Comparison of ENCODE assay signal across 30 cellular contexts in the genomic region with DNA sequence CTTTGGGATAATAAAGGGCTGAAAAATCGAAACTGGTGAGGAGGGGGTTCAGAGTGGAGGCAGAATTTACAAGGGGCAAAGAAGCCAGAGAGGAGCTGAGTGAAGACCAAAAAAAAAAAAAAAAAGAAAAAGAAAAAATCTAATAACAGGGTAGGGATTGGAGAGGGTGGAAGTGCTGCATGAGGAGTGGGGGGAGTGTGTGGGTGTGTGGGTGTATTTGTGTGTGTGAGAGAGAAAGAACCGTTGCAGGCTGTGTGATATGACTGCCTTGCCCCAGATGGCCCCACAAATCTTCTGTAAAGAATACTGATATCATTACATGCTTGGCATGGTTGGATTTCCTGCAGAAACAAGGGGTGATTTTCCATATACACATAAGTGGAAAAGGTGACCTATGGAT.
"Had no signal": no experiment of that assay in that cellular context is flagged by ENCODE, and none has a peak within 500 bp of the region (broad histone marks: within the 10 kb centered on the region; RNA-seq: fewer than 3 reads in every experiment).

No MANE protein-coding gene starts in this region.

- H3K4me3 Mint-ChIP-seq: activated CD4-positive, alpha-beta memory T cell treated with anti-CD3 and anti-CD28 coated beads, Interleukin-2, amount 10 ng/mL, durations not matched to agents 7 days and 5 days; activated CD4-positive, alpha-beta T cell treated with anti-CD3 and anti-CD28 coated beads, Interleukin-2, amount 10 ng/mL, durations not matched to agents 7 days and 5 days; activated naive CD4-positive, alpha-beta T cell treated with anti-CD3 and anti-CD28 coated beads for 36 hours; activated naive CD4-positive, alpha-beta T cell treated with anti-CD3 and anti-CD28 coated beads, Interleukin-2, amount 50 U/mL, for 24 hours; activated naive CD8-positive, alpha-beta T cell treated with anti-CD3 and anti-CD28 coated beads for 36 hours; activated naive CD8-positive, alpha-beta T cell treated with anti-CD3 and anti-CD28 coated beads, Interleukin-2, amount 50 U/mL, for 24 hours; activated T-cell treated with anti-CD3 and anti-CD28 coated beads, Interleukin-2, amount 50 U/mL, for 24 hours; activated T-cell treated with anti-CD3 and anti-CD28 coated beads, Interleukin-2, amount 50 U/mL, for 72 hours; endodermal cell; T-helper 17 cell; T-helper 2 cell treated with Interferon-gamma antibody and Interleukin-4, amounts not matched to agents 5 μg/mL and 100 μg/mL, for 36 hours had no signal

- H3K27ac ChIP-seq: adrenal gland, body of pancreas, colonic mucosa had no signal

- ATAC-seq: activated T-cell treated with anti-CD3 and anti-CD28 coated beads, Interleukin-2, amount 50 U/mL, for 72 hours; body of pancreas; esophagus mucosa; T-helper 17 cell had no signal

- H3K27me3 Mint-ChIP-seq: activated CD4-positive, alpha-beta memory T cell treated with anti-CD3 and anti-CD28 coated beads, Interleukin-2, amount 10 ng/mL, durations not matched to agents 7 days and 5 days; activated naive CD8-positive, alpha-beta T cell treated with anti-CD3 and anti-CD28 coated beads for 36 hours; activated naive CD8-positive, alpha-beta T cell treated with anti-CD3 and anti-CD28 coated beads, Interleukin-2, amount 50 U/mL, for 24 hours had no signal

- H3K4me1 ChIP-seq: adrenal gland, body of pancreas, colonic mucosa had no signal

- H3K27ac Mint-ChIP-seq: activated CD4-positive, alpha-beta memory T cell treated with anti-CD3 and anti-CD28 coated beads, Interleukin-2, amount 10 ng/mL, durations not matched to agents 7 days and 5 days; activated CD4-positive, alpha-beta T cell treated with anti-CD3 and anti-CD28 coated beads, Interleukin-2, amount 10 ng/mL, durations not matched to agents 7 days and 5 days; activated naive CD4-positive, alpha-beta T cell treated with anti-CD3 and anti-CD28 coated beads for 36 hours; activated naive CD4-positive, alpha-beta T cell treated with anti-CD3 and anti-CD28 coated beads, Interleukin-2, amount 50 U/mL, for 24 hours; activated naive CD8-positive, alpha-beta T cell treated with anti-CD3 and anti-CD28 coated beads for 36 hours; activated naive CD8-positive, alpha-beta T cell treated with anti-CD3 and anti-CD28 coated beads, Interleukin-2, amount 50 U/mL, for 24 hours; activated T-cell treated with anti-CD3 and anti-CD28 coated beads, Interleukin-2, amount 50 U/mL, for 24 hours; activated T-cell treated with anti-CD3 and anti-CD28 coated beads, Interleukin-2, amount 50 U/mL, for 72 hours; endodermal cell; T-helper 17 cell; T-helper 2 cell treated with Interferon-gamma antibody and Interleukin-4, amounts not matched to agents 5 μg/mL and 100 μg/mL, for 36 hours had no signal

- H3K4me3 ChIP-seq: adrenal gland, body of pancreas, colonic mucosa had no signal

- DNase-seq: activated CD4-positive, alpha-beta memory T cell treated with anti-CD3 and anti-CD28 coated beads, Interleukin-2, amount 10 ng/mL, durations not matched to agents 7 days and 5 days; activated CD4-positive, alpha-beta T cell treated with anti-CD3 and anti-CD28 coated beads for 1 hour; activated CD4-positive, alpha-beta T cell treated with anti-CD3 and anti-CD28 coated beads for 4 hours; activated CD4-positive, alpha-beta T cell treated with anti-CD3 and anti-CD28 coated beads, Interleukin-2, amount 10 ng/mL, durations not matched to agents 7 days and 5 days; activated CD4-positive, alpha-beta T cell treated with anti-CD3 and anti-CD28 coated beads, Interleukin-2, amount 50 U/mL, for 4 hours; activated CD8-positive, alpha-beta memory T cell treated with anti-CD3 and anti-CD28 coated beads, Interleukin-2, amount 50 U/mL, for 48 hours; activated gamma-delta T cell treated with Interleukin-2 at 50 U/mL for 16 hours; activated naive CD4-positive, alpha-beta T cell treated with anti-CD3 and anti-CD28 coated beads for 36 hours; activated naive CD8-positive, alpha-beta T cell treated with anti-CD3 and anti-CD28 coated beads for 36 hours; activated naive CD8-positive, alpha-beta T cell treated with anti-CD3 and anti-CD28 coated beads, Interleukin-2, amount 50 U/mL, for 24 hours; activated T-cell treated with anti-CD3 and anti-CD28 coated beads for 4 hours; activated T-cell treated with anti-CD3 and anti-CD28 coated beads, Interleukin-2, amount 50 U/mL, for 24 hours; activated T-cell treated with anti-CD3 and anti-CD28 coated beads, Interleukin-2, amount 50 U/mL, for 72 hours; adrenal gland; amygdala; aorta; body of pancreas; central memory CD4-positive, alpha-beta T cell; cerebellar nuclear complex; colonic mucosa; effector CD8-positive, alpha-beta T cell; endodermal cell; foreskin fibroblast; T-helper 1 cell; T-helper 17 cell; T1000 had no signal

- H3K9me3 Mint-ChIP-seq: activated CD4-positive, alpha-beta memory T cell treated with anti-CD3 and anti-CD28 coated beads, Interleukin-2, amount 10 ng/mL, durations not matched to agents 7 days and 5 days; activated CD4-positive, alpha-beta T cell treated with anti-CD3 and anti-CD28 coated beads, Interleukin-2, amount 10 ng/mL, durations not matched to agents 7 days and 5 days; activated naive CD4-positive, alpha-beta T cell treated with anti-CD3 and anti-CD28 coated beads for 36 hours; activated naive CD4-positive, alpha-beta T cell treated with anti-CD3 and anti-CD28 coated beads, Interleukin-2, amount 50 U/mL, for 24 hours; activated naive CD8-positive, alpha-beta T cell treated with anti-CD3 and anti-CD28 coated beads for 36 hours; activated naive CD8-positive, alpha-beta T cell treated with anti-CD3 and anti-CD28 coated beads, Interleukin-2, amount 50 U/mL, for 24 hours; activated T-cell treated with anti-CD3 and anti-CD28 coated beads, Interleukin-2, amount 50 U/mL, for 24 hours; endodermal cell; T-helper 2 cell treated with Interferon-gamma antibody and Interleukin-4, amounts not matched to agents 5 μg/mL and 100 μg/mL, for 36 hours had no signal

- H3K27me3 ChIP-seq: adrenal gland, body of pancreas, colonic mucosa had no signal

- FAIRE-seq: frontal cortex had no signal

- H3K36me3 Mint-ChIP-seq: activated naive CD4-positive, alpha-beta T cell treated with anti-CD3 and anti-CD28 coated beads, Interleukin-2, amount 50 U/mL, for 24 hours; activated naive CD8-positive, alpha-beta T cell treated with anti-CD3 and anti-CD28 coated beads for 36 hours had no signal

- H3K4me1 Mint-ChIP-seq: activated CD4-positive, alpha-beta memory T cell treated with anti-CD3 and anti-CD28 coated beads, Interleukin-2, amount 10 ng/mL, durations not matched to agents 7 days and 5 days; activated CD4-positive, alpha-beta T cell treated with anti-CD3 and anti-CD28 coated beads, Interleukin-2, amount 10 ng/mL, durations not matched to agents 7 days and 5 days; activated naive CD4-positive, alpha-beta T cell treated with anti-CD3 and anti-CD28 coated beads, Interleukin-2, amount 50 U/mL, for 24 hours; activated naive CD8-positive, alpha-beta T cell treated with anti-CD3 and anti-CD28 coated beads for 36 hours; activated naive CD8-positive, alpha-beta T cell treated with anti-CD3 and anti-CD28 coated beads, Interleukin-2, amount 50 U/mL, for 24 hours; T-helper 17 cell had no signal

- H3K36me3 ChIP-seq: adrenal gland, colonic mucosa had no signal

- H3K9me3 ChIP-seq: adrenal gland, body of pancreas, colonic mucosa had no signal
